9 cellular contexts compared by ENCODE assay signal in the genomic region with DNA sequence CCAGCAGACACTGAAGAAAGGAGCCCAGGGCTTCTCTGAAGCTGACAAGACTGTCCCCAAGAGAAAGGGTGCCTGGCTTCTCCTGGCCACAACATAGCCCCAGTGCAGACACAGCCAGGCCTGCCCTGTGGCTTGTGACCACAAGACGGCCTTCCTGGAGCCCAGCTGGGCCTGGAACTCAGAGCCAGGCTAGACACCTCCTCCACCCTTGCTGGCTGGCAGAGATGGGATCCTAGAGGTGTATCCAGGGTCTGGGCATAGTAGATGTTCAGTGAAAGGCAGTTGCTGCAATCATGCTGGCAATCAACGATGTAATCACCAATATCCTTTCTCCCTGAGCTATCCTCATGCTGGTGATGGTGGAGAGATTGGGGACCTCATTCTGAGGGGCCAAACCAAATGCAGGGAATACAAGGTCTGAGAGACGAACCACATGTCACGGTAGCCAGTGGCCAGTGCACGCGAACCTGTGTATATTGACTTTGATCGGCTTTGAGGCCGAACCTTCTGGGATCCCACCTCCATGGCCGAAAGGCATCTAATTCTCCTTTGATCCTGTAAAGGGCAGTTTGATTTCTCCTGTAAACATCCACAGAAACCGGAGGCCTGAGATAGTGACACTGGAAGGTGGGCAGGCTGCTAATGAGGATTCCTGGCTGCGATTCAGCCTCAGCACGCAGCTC.
DNase-seq lines count a peak whose midpoint lies in the region; ATAC-seq and TF ChIP-seq lines count a peak whose summit lies in the region.
"Had no signal": no experiment of that assay in that cellular context is flagged by ENCODE, and none has a peak within 500 bp of the region (broad histone marks: within the 10 kb centered on the region; RNA-seq: fewer than 3 reads in every experiment).

No MANE protein-coding gene starts in this region.

- no peaks in the 10 kb centered on the region for H3K27me3 ChIP-seq in ACC112 (ENCODE audit: insufficient read depth, low read length)
- H3K27me3 ChIP-seq in CD4-positive, alpha-beta T cell (ENCODE audit: control insufficient read depth, insufficient read depth, low read length), result no peaks in the 10 kb centered on the region

- H3K27ac Mint-ChIP-seq in central memory CD8-positive, alpha-beta T cell (ENCODE audit: low read depth), result no peak overlapping the region
- peak overlapping the region in 1 of 10 donors; percentile 36 for H3K27ac Mint-ChIP-seq in naive thymus-derived CD8-positive, alpha-beta T cell
- no peak overlapping the region for H3K27ac Mint-ChIP-seq in CD4-positive, alpha-beta T cell

- ATAC-seq in central memory CD8-positive, alpha-beta T cell (replicated peaks; ENCODE audit: extremely low read depth, poor library complexity, severe bottlenecking), result no peak
- ATAC-seq in naive thymus-derived CD8-positive, alpha-beta T cell, result no peak
- ATAC-seq in HG02840 (IDR thresholded peaks at IDR 0.05; ENCODE audit: low FRiP score, unreplicated experiment), result no peak
- no peak for ATAC-seq in CD4-positive, alpha-beta T cell (ENCODE audit: poor library complexity)
- no peak for ATAC-seq in GM19351 (IDR thresholded peaks at IDR 0.05; ENCODE audit: unreplicated experiment)

- peak overlapping the region; percentile 46 for H2AFZ ChIP-seq in ACC112 (ENCODE audit: low read length, unreplicated experiment)

- no peaks in the 10 kb centered on the region for H3K36me3 ChIP-seq in ACC112 (ENCODE audit: insufficient read depth, low read length)
- H3K36me3 ChIP-seq: left lung had no signal

- peak overlapping the region; percentile 54; the same call in 1 of the 2 replicates for H3K27ac ChIP-seq in ACC112 (ENCODE audit: low read depth, low read length)
- no peak overlapping the region for H3K27ac ChIP-seq in CD4-positive, alpha-beta T cell (ENCODE audit: low read depth, low read length)
- H3K27ac ChIP-seq: left lung had no signal

- POLR2A ChIA-PET in naive thymus-derived CD8-positive, alpha-beta T cell (lab: Charles Lee), result no interaction called here
- POLR2A ChIA-PET in CD4-positive, alpha-beta T cell (lab: Charles Lee), result no interaction called here

- peak; percentile 42 for DNase-seq in HT1080 (ENCODE audit: low read depth)
- DNase-seq in central memory CD8-positive, alpha-beta T cell (ENCODE audit: low spot score in 2 of 2), result no peak
- no peak for DNase-seq in naive thymus-derived CD8-positive, alpha-beta T cell
- DNase-seq in CD4-positive, alpha-beta T cell, result no peak
- no peak for DNase-seq in mucosa of gallbladder (ENCODE audit: low spot score)

- H3K4me1 ChIP-seq in ACC112 (ENCODE audit: control insufficient read depth, insufficient read depth, low read length, unreplicated experiment), result peaks cover 9% of the 10 kb centered on the region

- peaks cover 5% of the 10 kb centered on the region for H3K4me1 Mint-ChIP-seq in central memory CD8-positive, alpha-beta T cell
- H3K4me1 Mint-ChIP-seq in naive thymus-derived CD8-positive, alpha-beta T cell, result peaks cover 0 to 10% (median 3%) of the 10 kb centered on the region in 4 donors
- H3K4me1 Mint-ChIP-seq in CD4-positive, alpha-beta T cell (ENCODE audit: low read depth), result peaks cover 4% of the 10 kb centered on the region

- H3K27me3 Mint-ChIP-seq in central memory CD8-positive, alpha-beta T cell, result peaks cover 3% of the 10 kb centered on the region
- peaks cover 4 to 17% (median 6%) of the 10 kb centered on the region in 5 donors for H3K27me3 Mint-ChIP-seq in naive thymus-derived CD8-positive, alpha-beta T cell
- H3K27me3 Mint-ChIP-seq in CD4-positive, alpha-beta T cell, result peaks cover 9% of the 10 kb centered on the region

- H3K9me3 ChIP-seq in CD4-positive, alpha-beta T cell (ENCODE audit: control insufficient read depth, low read length), result peaks cover 4% of the 10 kb centered on the region
- H3K9me3 ChIP-seq: left lung had no signal

- peaks cover 5% of the 10 kb centered on the region for H3K9me3 Mint-ChIP-seq in central memory CD8-positive, alpha-beta T cell
- H3K9me3 Mint-ChIP-seq in naive thymus-derived CD8-positive, alpha-beta T cell, result peaks cover 2 to 17% (median 11%) of the 10 kb centered on the region in 9 donors
- H3K9me3 Mint-ChIP-seq in CD4-positive, alpha-beta T cell, result peaks cover 2% of the 10 kb centered on the region

- CTCF ChIA-PET in CD4-positive, alpha-beta T cell (lab: Charles Lee), result no interaction called here

- H3K79me2 ChIP-seq in ACC112 (ENCODE audit: control insufficient read depth, insufficient read depth, low read length, unreplicated experiment), result no peaks in the 10 kb centered on the region

- H3K4me3 Mint-ChIP-seq in central memory CD8-positive, alpha-beta T cell, result peak overlapping the region; percentile 40
- H3K4me3 Mint-ChIP-seq in naive thymus-derived CD8-positive, alpha-beta T cell, result peak overlapping the region in 9 of 10 donors; percentile 22 to 61 (median 38)
- H3K4me3 Mint-ChIP-seq in CD4-positive, alpha-beta T cell, result no peak overlapping the region

- H3K4me3 ChIP-seq in ACC112 (ENCODE audit: low read depth, low read length), result peak overlapping the region; percentile 56

- no peaks in the 10 kb centered on the region for H3K36me3 Mint-ChIP-seq in central memory CD8-positive, alpha-beta T cell (ENCODE audit: insufficient read depth)
- peaks cover 2 to 17% (median 11%) of the 10 kb centered on the region in 3 donors for H3K36me3 Mint-ChIP-seq in naive thymus-derived CD8-positive, alpha-beta T cell
- no peaks in the 10 kb centered on the region for H3K36me3 Mint-ChIP-seq in CD4-positive, alpha-beta T cell (ENCODE audit: low read depth)

- no peak for TF ChIP-seq CTCF in CD4-positive, alpha-beta T cell (IDR thresholded peaks at IDR 0.05)

- intact Hi-C loops in CD4-positive, alpha-beta T cell (cut with DNase I, micrococcal nuclease), result no loop called here
